Comparison of ENCODE assay signal across 26 cellular contexts in genomic region chr6:16346831-16347230, GRCh38.
"Had no signal": no experiment of that assay in that cellular context is flagged by ENCODE, and none has a peak within 500 bp of the region (broad histone marks: within the 10 kb centered on the region; RNA-seq: fewer than 3 reads in every experiment).

No MANE protein-coding gene starts in this region.

- H3K36me3 ChIP-seq: esophagus squamous epithelium, gastrocnemius medialis, stomach, thyroid gland had no signal

- H3K4me2 ChIP-seq: smooth muscle cell had no signal

- H3K9me3 Mint-ChIP-seq: memory B cell; naive B cell; natural killer cell treated with Interleukin-12 subunit alpha and Interleukin-12 subunit beta and Interleukin-15 and Interleukin-18, amount 100 ng/mL, for 72 hours; neural crest cell had no signal

- H3K4me3 Mint-ChIP-seq: memory B cell; mesothelial cell of epicardium; naive B cell; natural killer cell treated with Interleukin-12 subunit alpha and Interleukin-12 subunit beta and Interleukin-15 and Interleukin-18, amount 100 ng/mL, for 72 hours; neural crest cell; type B pancreatic cell had no signal

- DNase-seq: effector memory CD4-positive, alpha-beta T cell; erythroblast; esophagus squamous epithelium; gastrocnemius medialis; head of caudate nucleus; left ventricle myocardium superior; mucosa of descending colon; naive B cell; stimulated activated CD4-positive, alpha-beta T cell treated with anti-CD3 and anti-CD28 coated beads, Interleukin-12 subunit alpha, Interleukin-12 subunit beta, amount 100 ng/mL, for 4 hours; stimulated activated CD4-positive, alpha-beta T cell treated with anti-CD3 and anti-CD28 coated beads, Interleukin-1b, Interleukin-23, amount 100 ng/mL, for 48 hours; stimulated activated CD4-positive, alpha-beta T cell treated with anti-CD3 and anti-CD28 coated beads, Interleukin-4, amount 100 ng/mL, for 1 hour; stimulated activated CD8-positive, alpha-beta memory T cell treated with anti-CD3 and anti-CD28 coated beads, Interleukin-4, amount 100 ng/mL, for 48 hours; stimulated activated naive CD4-positive, alpha-beta T cell treated with Interleukin-2 at 50 U/mL for 16 hours; stomach; thyroid gland had no signal

- H3K27ac Mint-ChIP-seq: memory B cell; mesothelial cell of epicardium; naive B cell; natural killer cell treated with Interleukin-12 subunit alpha and Interleukin-12 subunit beta and Interleukin-15 and Interleukin-18, amount 100 ng/mL, for 72 hours; progenitor cell of endocrine pancreas; type B pancreatic cell had no signal

- H3K9ac ChIP-seq: parathyroid adenoma had no signal

- H3K27me3 Mint-ChIP-seq: memory B cell; natural killer cell treated with Interleukin-12 subunit alpha and Interleukin-12 subunit beta and Interleukin-15 and Interleukin-18, amount 100 ng/mL, for 72 hours; progenitor cell of endocrine pancreas; type B pancreatic cell had no signal

- H3K27me3 ChIP-seq: esophagus squamous epithelium, gastrocnemius medialis, stomach, thyroid gland had no signal

- H3K9me3 ChIP-seq: esophagus squamous epithelium, gastrocnemius medialis, mucosa of descending colon, stomach, thyroid gland had no signal

- H3K27ac ChIP-seq: coronary artery, gastrocnemius medialis, parathyroid adenoma, stomach, thyroid gland had no signal

- H2AFZ ChIP-seq: parathyroid adenoma had no signal

- H3K4me1 Mint-ChIP-seq: naive B cell had no signal

- H3K79me2 ChIP-seq: parathyroid adenoma had no signal

- H3K4me3 ChIP-seq: coronary artery, esophagus squamous epithelium, gastrocnemius medialis, lung, mucosa of descending colon, smooth muscle cell, stomach, thyroid gland had no signal

- H3K4me1 ChIP-seq: parathyroid adenoma had no signal

- H3K36me3 Mint-ChIP-seq: naive B cell; natural killer cell treated with Interleukin-12 subunit alpha and Interleukin-12 subunit beta and Interleukin-15 and Interleukin-18, amount 100 ng/mL, for 72 hours had no signal

- ATAC-seq: gastrocnemius medialis; left ventricle myocardium superior; mucosa of descending colon; natural killer cell treated with Interleukin-12 subunit alpha and Interleukin-12 subunit beta and Interleukin-15 and Interleukin-18, amount 100 ng/mL, for 72 hours; sciatic nerve had no signal
